Comparison of ENCODE assay signal across 8 cellular contexts in genomic region chr16:70695351-70696070, GRCh38. TPM values are rescaled to one million over a fixed set of nuclear protein-coding genes. Genes with fewer than 3 reads are reported as not detected.
A peak's percentile ranks its signal among the peaks of the same experiment; 100 is the strongest.
DNase-seq lines count a peak whose midpoint lies in the region; ATAC-seq and TF ChIP-seq lines count a peak whose summit lies in the region.

No MANE protein-coding gene starts in this region.

- H3K4me1 Mint-ChIP-seq in CD4-positive, CD25-positive, alpha-beta regulatory T cell = peaks cover 0 to 27% (median 2%) of the 10 kb centered on the region in 4 donors

- H3K27me3 Mint-ChIP-seq in CD4-positive, CD25-positive, alpha-beta regulatory T cell = no peaks in the 10 kb centered on the region

- intact Hi-C loops in ascending aorta (cut with DNase I) = no loop called here

- peaks cover 8% of the 10 kb centered on the region for H3K36me3 ChIP-seq in CD4-positive, CD25-positive, alpha-beta regulatory T cell (ENCODE audit: control insufficient read depth, insufficient read depth, low read length)
- peaks cover 7% of the 10 kb centered on the region; the same call in 1 of the 2 replicates for H3K36me3 ChIP-seq in HUES64 (ENCODE audit: insufficient read depth, low read length)
- no peaks in the 10 kb centered on the region for H3K36me3 ChIP-seq in ascending aorta

- WGBS in HUES64 = 84% methylated on average over 11 of the region's 12 CpGs

- TF ChIP-seq CTCF in ascending aorta (IDR thresholded peaks at IDR 0.05) = no peak

- H3K27ac ChIP-seq in CD4-positive, CD25-positive, alpha-beta regulatory T cell (ENCODE audit: insufficient read depth, low read length, poor library complexity, severe bottlenecking) = no peak overlapping the region
- H3K27ac ChIP-seq in HUES64 (ENCODE audit: low read depth, low read length) (peak overlapping the region; percentile 62), ascending aorta (peak overlapping the region; percentile 72 to 96)

- H3K4me1 ChIP-seq in CD4-positive, CD25-positive, alpha-beta regulatory T cell (ENCODE audit: control insufficient read depth, insufficient read depth, low read length, poor library complexity, severe bottlenecking) = no peaks in the 10 kb centered on the region
- peaks cover 29% of the 10 kb centered on the region for H3K4me1 ChIP-seq in HUES64 (ENCODE audit: insufficient read depth, low read length)
- peaks cover 47 to 75% of the 10 kb centered on the region in 2 donors for H3K4me1 ChIP-seq in ascending aorta

- H3K9me3 Mint-ChIP-seq in CD4-positive, CD25-positive, alpha-beta regulatory T cell = no peaks in the 10 kb centered on the region

- peak overlapping the region; percentile 77 to 82 (median 80) for H3K27ac Mint-ChIP-seq in CD4-positive, CD25-positive, alpha-beta regulatory T cell

- H3K4me3 ChIP-seq in CD4-positive, CD25-positive, alpha-beta regulatory T cell (ENCODE audit: low read depth, low read length) = no peak overlapping the region
- no peak overlapping the region for H3K4me3 ChIP-seq in HUES64 (ENCODE audit: low read length)
- no peak overlapping the region for H3K4me3 ChIP-seq in ascending aorta

- DNase-seq in CD4-positive, CD25-positive, alpha-beta regulatory T cell = peak in 1 of 3 donors; percentile 53
- DNase-seq in ascending aorta (ENCODE audit: low spot score in 2 of 2) (no peak), lung microvascular endothelial cell (ENCODE audit: low read depth in 2 of 2) (peak; percentile 67 to 83), T-helper 9 cell (no peak)

- peak overlapping the region; percentile 15; the same call in 1 of the 2 replicates for H3K9ac ChIP-seq in HUES64 (ENCODE audit: low read depth, low read length)

- no peaks in the 10 kb centered on the region for H3K9me3 ChIP-seq in CD4-positive, CD25-positive, alpha-beta regulatory T cell (ENCODE audit: control insufficient read depth in 2 of 2, low read length in 2 of 2)
- H3K9me3 ChIP-seq in HUES64 (ENCODE audit: insufficient read depth, low read depth, low read length) = no peaks in the 10 kb centered on the region
- no peaks in the 10 kb centered on the region for H3K9me3 ChIP-seq in ascending aorta

- H3K36me3 Mint-ChIP-seq in CD4-positive, CD25-positive, alpha-beta regulatory T cell = peaks cover 5% of the 10 kb centered on the region

- no peaks in the 10 kb centered on the region for H3K27me3 ChIP-seq in CD4-positive, CD25-positive, alpha-beta regulatory T cell (ENCODE audit: control insufficient read depth, insufficient read depth, low read length)
- H3K27me3 ChIP-seq in HUES64 (ENCODE audit: insufficient read depth, low read length) (no peaks in the 10 kb centered on the region), ascending aorta (no peaks in the 10 kb centered on the region)

- H3K4me3 Mint-ChIP-seq in CD4-positive, CD25-positive, alpha-beta regulatory T cell = no peak overlapping the region

- ATAC-seq in CD4-positive, CD25-positive, alpha-beta regulatory T cell (ENCODE audit: low read depth in 2 of 2) = no peak
- ATAC-seq in HG02798 (IDR thresholded peaks at IDR 0.05; ENCODE audit: poor library complexity, unreplicated experiment) (no peak), HG03460 (IDR thresholded peaks at IDR 0.05; ENCODE audit: unreplicated experiment) (no peak), GM19395 (IDR thresholded peaks at IDR 0.05; ENCODE audit: unreplicated experiment) (no peak)

RNA-seq across cellular contexts. Expression of gene MTSS2, which starts 9.7 kb away (rescaled TPM):
- 2.9 TPM for total RNA-seq in CD4-positive, CD25-positive, alpha-beta regulatory T cell
- not detected for polyA plus RNA-seq in CD4-positive, CD25-positive, alpha-beta regulatory T cell
- 35.2 TPM for polyA plus RNA-seq in HUES64 (2013, experiment 1 of 2)
- polyA plus RNA-seq in HUES64 (2013, experiment 2 of 2) = 34.0 TPM
- total RNA-seq in ascending aorta (98.6 TPM), lung microvascular endothelial cell (7.8 and 11.1 TPM in 2 replicates)

RNA-seq across cellular contexts. Expression of gene IL34, which starts 49.2 kb away (rescaled TPM):
- not detected for total RNA-seq in CD4-positive, CD25-positive, alpha-beta regulatory T cell
- polyA plus RNA-seq in CD4-positive, CD25-positive, alpha-beta regulatory T cell = not detected
- polyA plus RNA-seq in HUES64 (2013, experiment 1 of 2) = 1.7 TPM
- 2.7 TPM for polyA plus RNA-seq in HUES64 (2013, experiment 2 of 2)
- total RNA-seq in ascending aorta (116 TPM), lung microvascular endothelial cell (2.0 and 2.8 TPM in 2 replicates)

Comparison
In these comparisons a context has a peak if more than half of its experiments do, and no peak if none do; other contexts are left out.
1. DNase-seq: peak in lung microvascular endothelial cell (2 of 2); none in ascending aorta (0 of 2) and T-helper 9 cell (single experiment).
2. RNA of gene IL34, which starts 49.2 kb away (total RNA-seq): 116 TPM in ascending aorta (single experiment); 2.0 to 2.8 TPM in lung microvascular endothelial cell and not detected in CD4-positive, CD25-positive, alpha-beta regulatory T cell (single experiment); every median in the first group is over 10 times any median in the second.